In the genomic region with DNA sequence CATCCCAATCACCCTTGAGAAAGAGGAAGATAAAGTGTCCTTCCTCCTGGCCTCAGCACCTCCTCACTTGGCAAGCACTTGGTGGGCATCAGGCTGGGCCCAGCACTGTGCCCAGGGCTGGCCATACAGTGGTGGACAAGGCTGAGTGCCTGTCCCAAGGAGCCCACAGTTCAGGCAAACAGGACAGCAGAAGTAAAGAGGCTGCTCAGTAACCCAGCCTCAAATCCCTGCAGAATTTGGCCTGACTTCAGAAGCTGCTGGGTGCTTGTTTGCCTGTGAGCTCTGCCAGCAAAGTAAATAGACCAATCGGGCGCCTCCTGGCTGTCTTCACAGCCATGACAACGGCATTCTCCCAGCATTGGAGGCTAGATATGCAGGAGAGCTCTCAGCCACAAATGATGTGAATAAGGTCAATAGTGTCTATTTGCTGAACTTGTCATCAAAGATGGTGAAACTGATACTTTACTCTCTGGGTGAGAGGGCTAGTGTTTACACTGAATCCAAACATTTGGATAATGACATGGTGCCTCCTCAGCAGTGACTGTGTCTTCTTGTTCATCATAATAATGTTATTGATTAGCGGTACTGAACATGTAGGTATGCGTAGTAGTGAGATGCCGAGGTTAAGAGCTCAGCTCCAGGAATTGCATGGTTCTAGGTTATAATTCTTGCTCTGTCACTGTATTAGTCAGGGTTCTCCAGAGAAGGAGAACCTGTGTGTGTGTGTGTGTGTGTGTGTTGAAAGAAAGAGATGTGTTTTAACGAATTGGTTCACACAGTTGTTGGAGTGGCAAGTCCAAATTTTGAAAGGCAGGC, we compare ENCODE assay signal across 8 cellular contexts. TPM values are rescaled to one million over a fixed set of nuclear protein-coding genes. Genes with fewer than 3 reads are reported as not detected.
DNase-seq lines count a peak whose midpoint lies in the region; ATAC-seq and TF ChIP-seq lines count a peak whose summit lies in the region.

No MANE protein-coding gene starts in this region.

- no peak for ATAC-seq in HG03025 (IDR thresholded peaks at IDR 0.05; ENCODE audit: low FRiP score, unreplicated experiment)

- H3K27me3 ChIP-seq in suprapubic skin, result no peaks in the 10 kb centered on the region

- TF ChIP-seq EP300 in suprapubic skin (IDR thresholded peaks at IDR 0.05), result no peak

- 0 out of 2 replicates have a peak, but pooled peaks have one; percentile 15 for TF ChIP-seq CTCF in RWPE1 (conservative IDR thresholded peaks at IDR 0.05; ENCODE audit: low read depth)
- TF ChIP-seq CTCF in suprapubic skin (IDR thresholded peaks at IDR 0.05), result peak; percentile 24 to 56

- DNase-seq in DMS153 treated with DMSO at 0.1 percent for 48 hours (lab: John Stamatoyannopoulos, UW; ENCODE audit: unreplicated experiment) (peak; percentile 90), M059J (ENCODE audit: low read depth) (peak; percentile 72), RWPE1 (ENCODE audit: low spot score) (peak; percentile 42), cerebellar cortex (ENCODE audit: low spot score) (peak; percentile 98), kidney tubule cell (ENCODE audit: low spot score) (peak; percentile 76), suprapubic skin (ENCODE audit: low spot score in 2 of 2) (no peak), SKM-1 (lab: John Stamatoyannopoulos, UW; ENCODE audit: unreplicated experiment) (no peak)

- H3K27ac ChIP-seq in RWPE1 (peak overlapping the region; percentile 14), suprapubic skin (no peak overlapping the region)

- 57% methylated on average over 6 of the region's 7 CpGs for WGBS in suprapubic skin

- CTCF ChIA-PET in RWPE1 (lab: Yijun Ruan, JAX), result interaction anchor here (0.6 to 1.6 kb wide), 3 partner anchors 72 to 142 kb away, joined by 3 to 7 read pairs (median 3); a partner anchor contains a TSS

- no peak for TF ChIP-seq POLR2A in suprapubic skin (IDR thresholded peaks at IDR 0.05)

- H3K36me3 ChIP-seq in suprapubic skin, result peaks cover 48% of the 10 kb centered on the region

- no peaks in the 10 kb centered on the region for H3K9me3 ChIP-seq in suprapubic skin

- POLR2A ChIA-PET in RWPE1 (lab: Yijun Ruan, JAX; ENCODE audit: low non-redundant PET), result interaction anchor here (0.6 to 0.8 kb wide), 2 partner anchors 72 to 1413 kb away, joined by 6 read pairs; no protein-coding TSS in a partner anchor

- H3K4me3 ChIP-seq in suprapubic skin, result no peak overlapping the region

- peaks cover 18% of the 10 kb centered on the region for H3K4me1 ChIP-seq in suprapubic skin

RNA-seq across cellular contexts. Expression of a gene that starts 36.9 kb away (rescaled TPM):
- total RNA-seq in M059J (2014; rRNA removed; shearing (Covaris generic)), result 9.2 and 12.9 TPM in 2 replicates
- total RNA-seq in suprapubic skin, result 10 to 100 TPM; 20.6 to 25.6 (median 21.6) TPM

RNA-seq across cellular contexts. Expression of a gene that starts 52.9 kb away (rescaled TPM):
- total RNA-seq in M059J (2014; rRNA removed; shearing (Covaris generic)), result 778 and 785 TPM in 2 replicates
- 1,000 to 10,000 TPM; 1,092 to 2,148 (median 1,858) TPM for total RNA-seq in suprapubic skin

Comparison
In these comparisons a context has a peak if more than half of its experiments do, and no peak if none do; other contexts are left out.
1. DNase-seq: peak in DMS153 treated with DMSO at 0.1 percent for 48 hours (single experiment), M059J (single experiment), RWPE1 (single experiment), cerebellar cortex (single experiment) and kidney tubule cell (single experiment); none in suprapubic skin (0 of 2) and SKM-1 (single experiment).